1 cellular context compared by ENCODE assay signal in the genomic region with DNA sequence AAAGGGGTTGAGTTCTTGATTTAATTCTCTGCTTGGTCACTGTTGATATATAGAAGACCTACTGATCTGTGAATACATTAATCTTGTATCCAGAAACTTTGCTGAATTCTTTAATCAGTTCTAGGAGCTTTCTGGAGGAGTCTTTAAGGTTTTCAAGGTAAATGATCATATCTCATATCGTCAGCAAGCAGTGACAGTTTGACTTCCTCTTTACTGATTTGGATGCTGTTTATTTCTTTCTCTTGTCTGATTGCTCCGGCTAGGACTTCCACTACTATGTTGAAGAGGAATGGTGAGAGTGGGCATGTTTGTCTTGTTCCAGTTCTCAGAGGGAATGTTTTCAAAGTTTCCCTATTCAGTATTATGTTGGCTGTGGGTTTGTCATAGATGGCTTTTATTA. TPM values are rescaled to one million over a fixed set of nuclear protein-coding genes. Genes with fewer than 3 reads are reported as not detected.
"Had no signal": no experiment of that assay in that cellular context is flagged by ENCODE, and none has a peak within 500 bp of the region (broad histone marks: within the 10 kb centered on the region; RNA-seq: fewer than 3 reads in every experiment).

No MANE protein-coding gene starts in this region.

RNA-seq across cellular contexts. Expression of gene SHC4, which starts 54.4 kb away (rescaled TPM):
- total RNA-seq: HT-29 had no signal
